ENCODE assay signal across 21 cellular contexts in the genomic region with DNA sequence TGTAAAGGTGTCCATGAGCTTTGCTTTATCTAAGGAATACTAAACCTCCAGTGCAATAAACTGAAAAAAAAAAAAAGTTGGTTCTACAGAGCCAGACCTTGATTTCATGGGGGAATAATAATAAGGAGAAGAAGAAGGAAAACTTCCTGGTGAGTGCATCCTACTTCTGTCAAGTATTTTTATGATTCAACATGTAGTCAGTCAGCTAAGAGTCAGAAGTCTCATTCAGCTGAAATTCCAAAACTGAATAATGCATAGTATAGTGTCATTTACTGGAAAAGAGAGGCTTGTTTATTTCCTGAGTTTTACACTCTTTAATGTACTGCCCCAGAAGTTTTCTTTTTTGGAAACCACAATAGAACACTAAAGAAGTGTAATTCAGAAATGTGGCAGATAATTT.
A peak's percentile ranks its signal among the peaks of the same experiment; 100 is the strongest.
DNase-seq lines count a peak whose midpoint lies in the region; ATAC-seq, FAIRE-seq and TF ChIP-seq lines count a peak whose summit lies in the region.
"Had no signal": no experiment of that assay in that cellular context is flagged by ENCODE, and none has a peak within 500 bp of the region (broad histone marks: within the 10 kb centered on the region; RNA-seq: fewer than 3 reads in every experiment).

No MANE protein-coding gene starts in this region.

- no peak for TF ChIP-seq POLR2A in HepG2 (IDR thresholded peaks at IDR 0.05; ENCODE audit: insufficient read depth in 1 of 2, low read depth in 2 of 2, low read length in 2 of 2)

- ATAC-seq in left lung (peak; percentile 71), HepG2 (no peak)
- ATAC-seq: CD8-positive, alpha-beta T cell; HCT116; heart left ventricle had no signal

- H3K4me3 ChIP-seq in bronchial epithelial cell (ENCODE audit: low read depth, low read length) (no peak overlapping the region), left lung (no peak overlapping the region), colonic mucosa (no peak overlapping the region), HepG2 (replicated peaks in 1 of 3; ENCODE audit: insufficient read depth in 1 of 3, low read depth in 2 of 3, low read length in 3 of 3) (no peak overlapping the region), MM.1S (ENCODE audit: low read length) (no peak overlapping the region)
- H3K4me3 ChIP-seq: heart left ventricle, sigmoid colon, stomach had no signal

- intact Hi-C loops in left lung (cut with DNase I) (no loop called here), colonic mucosa (cut with DNase I) (no loop called here), HepG2 (cut with micrococcal nuclease; ENCODE audit: unreplicated experiment) (no loop called here)

- no peaks in the 10 kb centered on the region for H3K27me3 ChIP-seq in bronchial epithelial cell (ENCODE audit: control insufficient read depth, insufficient read depth, low read length)
- no peaks in the 10 kb centered on the region for H3K27me3 ChIP-seq in left lung
- no peaks in the 10 kb centered on the region for H3K27me3 ChIP-seq in colonic mucosa
- no peaks in the 10 kb centered on the region for H3K27me3 ChIP-seq in HepG2 (ENCODE audit: control insufficient read depth in 1 of 2, insufficient read depth in 2 of 2, low read length in 2 of 2)
- no peaks in the 10 kb centered on the region for H3K27me3 ChIP-seq in MM.1S (replicated peaks; ENCODE audit: insufficient read depth, low read length)
- H3K27me3 ChIP-seq: heart left ventricle, sigmoid colon, stomach had no signal

- no peak for TF ChIP-seq RAD21 in HepG2 (CRISPR knock-in tag; IDR thresholded peaks at IDR 0.05)

- FAIRE-seq in bronchial epithelial cell (lab: Jason Lieb, UNC) = no peak
- no peak for FAIRE-seq in HepG2 (lab: Jason Lieb, UNC)

- H4K20me1 ChIP-seq in HepG2 (ENCODE audit: insufficient read depth, low read length) (no peaks in the 10 kb centered on the region), MM.1S (ENCODE audit: insufficient read depth, low read length) (no peaks in the 10 kb centered on the region)

- no peaks in the 10 kb centered on the region for H3K36me3 ChIP-seq in bronchial epithelial cell (ENCODE audit: control insufficient read depth, insufficient read depth, low read length)
- no peaks in the 10 kb centered on the region for H3K36me3 ChIP-seq in left lung
- H3K36me3 ChIP-seq in colonic mucosa = no peaks in the 10 kb centered on the region
- H3K36me3 ChIP-seq in HepG2 (replicated peaks in 1 of 2; ENCODE audit: control insufficient read depth in 1 of 2, insufficient read depth in 2 of 2, low read length in 2 of 2) = no peaks in the 10 kb centered on the region
- H3K36me3 ChIP-seq in MM.1S (replicated peaks; ENCODE audit: insufficient read depth, low read length) = no peaks in the 10 kb centered on the region
- H3K36me3 ChIP-seq: heart left ventricle, sigmoid colon, stomach had no signal

- H3K9me2 ChIP-seq in MM.1S (replicated peaks; ENCODE audit: insufficient read depth, low read length) = no peaks in the 10 kb centered on the region

- H3K4me1 ChIP-seq in left lung (no peaks in the 10 kb centered on the region), colonic mucosa (no peaks in the 10 kb centered on the region), HepG2 (ENCODE audit: insufficient read depth, low read length) (peaks cover 13% of the 10 kb centered on the region), MM.1S (ENCODE audit: low read length) (no peaks in the 10 kb centered on the region)
- H3K4me1 ChIP-seq: heart left ventricle, sigmoid colon, stomach had no signal

- BruUV-seq in HepG2 (replicated peaks; lab: Mats Ljungman, UMichigan) = no TSS peak

- no peak overlapping the region for H3K4me2 ChIP-seq in HepG2 (ENCODE audit: low read depth, low read length)
- H3K4me2 ChIP-seq in MM.1S (ENCODE audit: low read depth, low read length) = no peak overlapping the region

- no peaks in the 10 kb centered on the region for H3F3A ChIP-seq in MM.1S (ENCODE audit: insufficient read depth, low read length)

- no peaks in the 10 kb centered on the region for H3K9me3 ChIP-seq in left lung
- H3K9me3 ChIP-seq in colonic mucosa = no peaks in the 10 kb centered on the region
- no peaks in the 10 kb centered on the region for H3K9me3 ChIP-seq in HepG2 (ENCODE audit: low read length)
- H3K9me3 ChIP-seq in MM.1S (replicated peaks; ENCODE audit: insufficient read depth, low read length) = no peaks in the 10 kb centered on the region
- H3K9me3 ChIP-seq: sigmoid colon, stomach had no signal

- TF ChIP-seq CTCF in bronchial epithelial cell (IDR thresholded peaks at IDR 0.05; ENCODE audit: insufficient read depth, low read length, severe bottlenecking) (no peak), left lung (IDR thresholded peaks at IDR 0.05) (no peak), colonic mucosa (IDR thresholded peaks at IDR 0.05) (no peak), HepG2 (CRISPR knock-in tag; IDR thresholded peaks at IDR 0.05) (no peak), MM.1S (IDR thresholded peaks at IDR 0.05; ENCODE audit: low read length) (no peak)

- no peaks in the 10 kb centered on the region for H3K79me2 ChIP-seq in HepG2 (ENCODE audit: insufficient read depth, low read length)
- H3K79me2 ChIP-seq in MM.1S (ENCODE audit: low read length) = no peaks in the 10 kb centered on the region

- CTCF ChIA-PET in HepG2 (lab: Yijun Ruan, JAX; ENCODE audit: low intra/inter-chr PET ratio, low total read pairs) = no interaction called here

- in situ Hi-C loops in HepG2 (cut with HindIII; ENCODE audit: extremely low pct_ligation_motif_present, low pct_unique_long_range_greater_than_20kb) = no loop called here

- POLR2A ChIA-PET in HepG2 (lab: Yijun Ruan, JAX) = no interaction called here

- TF ChIP-seq EP300 in HepG2 (IDR thresholded peaks at IDR 0.05; ENCODE audit: low read depth in 2 of 2, low read length in 2 of 2) (no peak), HepG2 (CRISPR knock-in tag; IDR thresholded peaks at IDR 0.05; ENCODE audit: borderline replicate concordance) (no peak)

- no peak overlapping the region for H2AFZ ChIP-seq in HepG2 (ENCODE audit: low read length)
- H2AFZ ChIP-seq in MM.1S (ENCODE audit: low read length) = no peak overlapping the region

- DNase-seq in AG20443 (ENCODE audit: low spot score) (peak; percentile 41), LHCN-M2 (ENCODE audit: low read depth) (peak; percentile 42), bronchial epithelial cell (ENCODE audit: low read depth) (peak; percentile 79), left lung (no peak), colonic mucosa (no peak), HuH-7 (ENCODE audit: low spot score) (no peak), HepG2 (ENCODE audit: low spot score) (no peak), MM.1S (no peak)
- DNase-seq: activated CD4-positive, alpha-beta T cell treated with anti-CD3 and anti-CD28 coated beads, Interleukin-2, amount 10 ng/mL, durations not matched to agents 24 days and 14 days; activated T-cell treated with anti-CD3 and anti-CD28 coated beads, Interleukin-2, amount 50 U/mL, for 24 hours; amygdala; CD8-positive, alpha-beta T cell; effector CD4-positive, alpha-beta T cell; heart left ventricle; NCI-H1092; NCI-H2171 treated with DMSO at 0.1 percent for 48 hours; nephron progenitor cell; OCI-M1; sigmoid colon; stomach had no signal

- H3K27ac ChIP-seq in left lung (no peak overlapping the region), colonic mucosa (no peak overlapping the region), HepG2 (ENCODE audit: extremely low read length, insufficient read depth, low read length) (no peak overlapping the region), MM.1S (ENCODE audit: low read length) (no peak overlapping the region)
- H3K27ac ChIP-seq: heart left ventricle, sigmoid colon, stomach had no signal

- no peak overlapping the region for H3K9ac ChIP-seq in colonic mucosa (ENCODE audit: low read depth in 2 of 2, low read length in 2 of 2)
- H3K9ac ChIP-seq in HepG2 (ENCODE audit: insufficient read depth, low read depth, low read length) = no peak overlapping the region
- no peak overlapping the region for H3K9ac ChIP-seq in MM.1S (ENCODE audit: low read length)

TF ChIP-seq in HepG2, 621 proteins besides CTCF, POLR2A, EP300 and RAD21:
- TF ChIP-seq ZNF546 (CRISPR knock-in tag; conservative IDR thresholded peaks at IDR 0.05) (no peak), ELF4 (CRISPR knock-in tag; IDR thresholded peaks at IDR 0.05; ENCODE audit: borderline replicate concordance) (no peak), NONO (IDR thresholded peaks at IDR 0.05) (no peak), NONO (CRISPR knock-in tag; conservative IDR thresholded peaks at IDR 0.05) (no peak), CBX5 (CRISPR knock-in tag; IDR thresholded peaks at IDR 0.05; ENCODE audit: borderline replicate concordance) (no peak), HNRNPUL1 (IDR thresholded peaks at IDR 0.05; ENCODE audit: low read depth, low read length) (no peak), PHF5A (CRISPR knock-in tag; IDR thresholded peaks at IDR 0.05; ENCODE audit: low read depth, unreplicated experiment) (no peak), ZNF552 (CRISPR knock-in tag; IDR thresholded peaks at IDR 0.05; ENCODE audit: borderline replicate concordance) (no peak), RBM22 (optimal IDR thresholded peaks at IDR 0.05; ENCODE audit: low read length) (no peak), ZNF782 (CRISPR knock-in tag; IDR thresholded peaks at IDR 0.05; ENCODE audit: borderline replicate concordance) (no peak), ZNF75D (CRISPR knock-in tag; IDR thresholded peaks at IDR 0.05; ENCODE audit: borderline replicate concordance) (no peak), MEIS2 (CRISPR knock-in tag; IDR thresholded peaks at IDR 0.05) (no peak), SMYD3 (CRISPR knock-in tag; IDR thresholded peaks at IDR 0.05) (no peak), POLR2AphosphoS5 (IDR thresholded peaks at IDR 0.05; ENCODE audit: low read depth, low read length) (no peak), SP4 (CRISPR knock-in tag; IDR thresholded peaks at IDR 0.05) (no peak), ZNF720 (CRISPR knock-in tag; IDR thresholded peaks at IDR 0.05) (no peak), RBFOX2 (IDR thresholded peaks at IDR 0.05; ENCODE audit: low read depth, low read length) (no peak), RBM39 (IDR thresholded peaks at IDR 0.05; ENCODE audit: low read depth, low read length, poor library complexity, severe bottlenecking) (no peak)
- TF ChIP-seq, protein P1, sequence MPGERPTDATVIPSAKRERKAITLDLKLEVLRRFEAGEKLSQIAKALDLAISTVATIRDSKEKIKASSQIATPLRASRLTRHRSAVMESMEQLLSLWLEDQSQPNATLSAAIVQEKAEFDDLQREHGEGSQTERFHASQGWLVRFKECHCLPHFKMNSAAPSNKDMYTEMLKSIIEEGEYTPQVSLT (CRISPR knock-in tag; IDR thresholded peaks at IDR 0.05; ENCODE audit: borderline replicate concordance, low read depth) = no peak

Comparison
In these comparisons a context has a peak if more than half of its experiments do, and no peak if none do; other contexts are left out.
1. DNase-seq: peak in AG20443 (single experiment), LHCN-M2 (single experiment) and bronchial epithelial cell (single experiment); none in left lung (0 of 2), colonic mucosa (single experiment), HuH-7 (single experiment), HepG2 (single experiment) and MM.1S (single experiment).